8 cellular contexts compared by ENCODE assay signal in the genomic region with DNA sequence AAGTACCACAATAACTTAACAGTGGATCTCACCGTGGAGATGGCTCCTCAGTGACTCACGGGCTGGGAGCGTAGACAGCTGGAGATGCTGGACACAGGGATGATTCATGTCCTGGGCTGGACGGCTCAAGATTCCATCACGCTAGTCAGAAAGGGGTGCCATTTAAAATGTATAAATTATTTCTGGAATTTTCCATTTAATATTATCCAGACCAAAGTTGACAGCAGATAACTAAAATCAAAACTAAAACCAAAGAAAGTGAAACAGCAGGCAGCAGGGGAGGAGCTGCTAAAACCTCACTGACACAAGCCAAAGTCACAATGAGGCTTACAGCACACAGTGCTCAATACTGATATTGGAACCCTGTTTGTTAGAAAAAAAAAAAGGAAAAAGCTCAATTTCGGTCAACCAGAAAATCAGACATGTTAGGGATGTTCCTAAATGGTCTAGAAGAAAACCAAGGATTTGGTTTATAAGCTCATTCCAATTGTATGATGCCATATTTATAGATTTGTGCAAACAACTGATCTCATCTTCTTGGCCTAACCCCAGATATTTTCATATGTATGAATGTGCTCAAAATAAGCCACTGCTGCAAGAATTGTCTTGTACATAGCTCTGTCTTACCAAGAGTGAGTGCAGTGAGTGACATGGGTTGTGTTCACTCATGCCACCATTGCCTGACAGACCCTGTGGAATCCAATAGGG.
DNase-seq lines count a peak whose midpoint lies in the region; ATAC-seq, FAIRE-seq and TF ChIP-seq lines count a peak whose summit lies in the region.

No MANE protein-coding gene starts in this region.

- H3K27me3 ChIP-seq in MM.1S (replicated peaks; ENCODE audit: insufficient read depth, low read length) = no peaks in the 10 kb centered on the region

- TF ChIP-seq POLR2A in H54 (IDR thresholded peaks at IDR 0.05; ENCODE audit: low read depth, low read length) = no peak

- H3K27ac ChIP-seq in MM.1S (ENCODE audit: low read length) = no peak overlapping the region

- H3F3A ChIP-seq in MM.1S (ENCODE audit: insufficient read depth, low read length) = no peaks in the 10 kb centered on the region

- H3K9ac ChIP-seq in MM.1S (ENCODE audit: low read length) = no peak overlapping the region

- no peaks in the 10 kb centered on the region for H3K4me1 ChIP-seq in MM.1S (ENCODE audit: low read length)

- no peaks in the 10 kb centered on the region for H3K9me3 ChIP-seq in MM.1S (replicated peaks; ENCODE audit: insufficient read depth, low read length)

- DNase-seq in H54 (ENCODE audit: insufficient read length, low spot score) (peak; percentile 29), MM.1S (peak; percentile 10), dermis blood vessel endothelial cell (peak; percentile 96), occipital lobe (lab: John Stamatoyannopoulos, UW) (peak; percentile 53), NCI-H146 treated with DMSO at 0.1 percent for 48 hours (lab: John Stamatoyannopoulos, UW; ENCODE audit: unreplicated experiment) (no peak), NCI-H82 treated with DMSO at 0.1 percent for 48 hours (lab: John Stamatoyannopoulos, UW; ENCODE audit: unreplicated experiment) (no peak), activated gamma-delta T cell (lab: John Stamatoyannopoulos, UW) (no peak)

- no peak overlapping the region for H2AFZ ChIP-seq in MM.1S (ENCODE audit: low read length)

- H3K79me2 ChIP-seq in MM.1S (ENCODE audit: low read length) = no peaks in the 10 kb centered on the region

- no peak for TF ChIP-seq CTCF in MM.1S (IDR thresholded peaks at IDR 0.05; ENCODE audit: low read length)

- ATAC-seq in GM18508 (IDR thresholded peaks at IDR 0.05; ENCODE audit: insufficient read depth, unreplicated experiment) = peak; percentile 83

- FAIRE-seq in H54 (lab: Jason Lieb, UNC) = no peak

- no peaks in the 10 kb centered on the region for H3K9me2 ChIP-seq in MM.1S (replicated peaks; ENCODE audit: insufficient read depth, low read length)

- H3K36me3 ChIP-seq in MM.1S (replicated peaks; ENCODE audit: insufficient read depth, low read length) = no peaks in the 10 kb centered on the region

- no peaks in the 10 kb centered on the region for H4K20me1 ChIP-seq in MM.1S (ENCODE audit: insufficient read depth, low read length)

- H3K4me2 ChIP-seq in MM.1S (ENCODE audit: low read depth, low read length) = peak overlapping the region; percentile 39; the same call in 1 of the 2 replicates

- H3K4me3 ChIP-seq in MM.1S (ENCODE audit: low read length) = peak overlapping the region; percentile 27; the same call in 1 of the 2 replicates

Comparison
In these comparisons a context has a peak if more than half of its experiments do, and no peak if none do; other contexts are left out.
1. DNase-seq: peak in H54 (single experiment), MM.1S (single experiment), dermis blood vessel endothelial cell (single experiment) and occipital lobe (single experiment); none in NCI-H146 treated with DMSO at 0.1 percent for 48 hours (single experiment), NCI-H82 treated with DMSO at 0.1 percent for 48 hours (single experiment) and activated gamma-delta T cell (single experiment).